Comparison of ENCODE assay signal across 8 cellular contexts in genomic region chr4:139619644-139620043, GRCh38. TPM values are rescaled to one million over a fixed set of nuclear protein-coding genes. Genes with fewer than 3 reads are reported as not detected.
DNase-seq lines count a peak whose midpoint lies in the region; ATAC-seq, FAIRE-seq and TF ChIP-seq lines count a peak whose summit lies in the region.

No MANE protein-coding gene starts in this region.

- no peak overlapping the region for H3K27ac ChIP-seq in astrocyte (ENCODE audit: low read depth, low read length)
- no peak overlapping the region for H3K27ac ChIP-seq in suprapubic skin

- H2AFZ ChIP-seq in astrocyte (ENCODE audit: low read depth, low read length) = no peak overlapping the region

- H3K27me3 ChIP-seq in astrocyte (ENCODE audit: insufficient read depth, low read length) (no peaks in the 10 kb centered on the region), suprapubic skin (no peaks in the 10 kb centered on the region)

- H3K4me1 ChIP-seq in astrocyte (ENCODE audit: insufficient read depth, low read length) (no peaks in the 10 kb centered on the region), suprapubic skin (no peaks in the 10 kb centered on the region)

- no peak overlapping the region for H3K4me3 ChIP-seq in Jurkat, Clone E6-1 (ENCODE audit: low read length)
- no peak overlapping the region for H3K4me3 ChIP-seq in astrocyte (ENCODE audit: insufficient read depth, low read depth, low read length)
- H3K4me3 ChIP-seq in suprapubic skin = no peak overlapping the region

- no peak for TF ChIP-seq POLR2A in suprapubic skin (IDR thresholded peaks at IDR 0.05)

- H3K9ac ChIP-seq in astrocyte (ENCODE audit: low read length) = no peak overlapping the region

- FAIRE-seq in astrocyte (lab: Jason Lieb, UNC) = peak; percentile 84

- H3K4me3 Mint-ChIP-seq in astrocyte (ENCODE audit: unreplicated experiment) (no peak overlapping the region), nephron progenitor cell (no peak overlapping the region)

- H3K27ac Mint-ChIP-seq in astrocyte (ENCODE audit: unreplicated experiment) = no peak overlapping the region
- no peak overlapping the region for H3K27ac Mint-ChIP-seq in nephron progenitor cell

- WGBS in suprapubic skin = 97% methylated on average over 5 of the region's 5 CpGs

- H3K4me1 Mint-ChIP-seq in astrocyte (ENCODE audit: low read depth, unreplicated experiment) (no peaks in the 10 kb centered on the region), nephron progenitor cell (peaks cover 39% of the 10 kb centered on the region)

- peak; percentile 54 for TF ChIP-seq CTCF in astrocyte (IDR thresholded peaks at IDR 0.05; ENCODE audit: insufficient read depth, low read depth, low read length)
- peak; percentile 28 for TF ChIP-seq CTCF in nephron progenitor cell (IDR thresholded peaks at IDR 0.05)
- peak in 1 of 2 donors; percentile 24 for TF ChIP-seq CTCF in suprapubic skin (IDR thresholded peaks at IDR 0.05)

- H3K9me3 Mint-ChIP-seq in astrocyte (ENCODE audit: unreplicated experiment) (peaks cover 2% of the 10 kb centered on the region), nephron progenitor cell (no peaks in the 10 kb centered on the region)

- no peaks in the 10 kb centered on the region for H3K79me2 ChIP-seq in astrocyte (ENCODE audit: insufficient read depth, low read length)

- H3K36me3 ChIP-seq in astrocyte (ENCODE audit: insufficient read depth, low read length) (no peaks in the 10 kb centered on the region), suprapubic skin (no peaks in the 10 kb centered on the region)

- H3K27me3 Mint-ChIP-seq in astrocyte (ENCODE audit: low read depth, unreplicated experiment) = peaks cover 14% of the 10 kb centered on the region
- peaks cover 4% of the 10 kb centered on the region for H3K27me3 Mint-ChIP-seq in nephron progenitor cell (ENCODE audit: low read depth, poor library complexity)

- no peaks in the 10 kb centered on the region for H3K9me3 ChIP-seq in astrocyte (ENCODE audit: insufficient read depth, low read depth, low read length)
- H3K9me3 ChIP-seq in suprapubic skin = no peaks in the 10 kb centered on the region

- no peak for TF ChIP-seq EP300 in suprapubic skin (IDR thresholded peaks at IDR 0.05)

- H3K36me3 Mint-ChIP-seq in astrocyte (ENCODE audit: low read depth, unreplicated experiment) = no peaks in the 10 kb centered on the region
- no peaks in the 10 kb centered on the region for H3K36me3 Mint-ChIP-seq in nephron progenitor cell (ENCODE audit: low read depth)

- peak; percentile 91 for ATAC-seq in GM19351 (IDR thresholded peaks at IDR 0.05; ENCODE audit: unreplicated experiment)

- no peaks in the 10 kb centered on the region for H4K20me1 ChIP-seq in astrocyte (ENCODE audit: insufficient read depth, low read length)

- DNase-seq in EH (ENCODE audit: low read depth) (peak; percentile 40), astrocyte (ENCODE audit: low read depth) (no peak), nephron progenitor cell (no peak), DMS153 treated with DMSO at 0.1 percent for 48 hours (lab: John Stamatoyannopoulos, UW; ENCODE audit: unreplicated experiment) (no peak), suprapubic skin (ENCODE audit: low spot score in 2 of 2) (no peak), NCI-H1048 (lab: John Stamatoyannopoulos, UW) (no peak)
- peak; percentile 51 for DNase-seq in Jurkat, Clone E6-1 (ENCODE audit: low read depth, low spot score)

- H3K4me2 ChIP-seq in astrocyte (ENCODE audit: low read length) = no peak overlapping the region

RNA-seq across cellular contexts. Expression of gene MGST2, which starts 46.0 kb away (rescaled TPM):
- polyA plus RNA-seq in Jurkat, Clone E6-1 (2012; ENCODE audit: insufficient read depth, insufficient read length) = not detected
- total RNA-seq in astrocyte = 16.5 and 17.6 TPM in 2 replicates
- 100 to 1,000 TPM in 3 of 4 donors, 10 to 100 TPM in 1; 98.7 to 157 (median 128) TPM for total RNA-seq in suprapubic skin

Comparison
In these comparisons a context has a peak if more than half of its experiments do, and no peak if none do; other contexts are left out.
1. DNase-seq: peak in EH (single experiment) and Jurkat, Clone E6-1 (single experiment); none in astrocyte (single experiment), nephron progenitor cell (single experiment), DMS153 treated with DMSO at 0.1 percent for 48 hours (single experiment), suprapubic skin (0 of 2) and NCI-H1048 (single experiment).